In the genomic region with DNA sequence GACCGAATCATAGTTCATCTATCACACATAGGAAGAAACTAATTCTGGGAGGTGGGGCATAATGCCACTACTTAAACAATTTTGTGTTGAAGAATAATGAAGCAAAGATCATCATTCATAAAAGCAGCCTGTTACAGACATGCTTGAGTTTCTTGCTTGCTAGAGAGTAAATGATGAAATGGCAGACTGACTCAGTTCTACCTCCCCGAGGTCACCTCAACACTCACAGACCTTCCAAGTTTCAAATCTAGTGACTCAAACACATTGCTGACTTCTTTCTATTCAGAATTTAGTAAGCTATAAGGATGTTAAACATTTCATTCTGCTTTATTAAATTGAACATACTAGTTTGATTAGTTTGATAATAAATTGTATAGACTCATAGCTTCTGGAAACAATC, we compare ENCODE assay signal across 23 cellular contexts.
DNase-seq lines count a peak whose midpoint lies in the region; ATAC-seq and TF ChIP-seq lines count a peak whose summit lies in the region.
"Had no signal": no experiment of that assay in that cellular context is flagged by ENCODE, and none has a peak within 500 bp of the region (broad histone marks: within the 10 kb centered on the region; RNA-seq: fewer than 3 reads in every experiment).

No MANE protein-coding gene starts in this region.

- H4K8ac ChIP-seq in mesendoderm (ENCODE audit: low read depth, low read length): no peak overlapping the region

- no peaks in the 10 kb centered on the region for H3K9me3 Mint-ChIP-seq in activated CD4-positive, alpha-beta T cell treated with anti-CD3 and anti-CD28 coated beads for 36 hours (ENCODE audit: low read depth)
- H3K9me3 Mint-ChIP-seq: CD8-positive, alpha-beta T cell had no signal

- intact Hi-C loops in activated CD4-positive, alpha-beta T cell treated with anti-CD3 and anti-CD28 coated beads for 36 hours (cut with DNase I, micrococcal nuclease): no loop called here

- H4K20me1 ChIP-seq in hepatocyte (ENCODE audit: insufficient read depth, poor library complexity, severe bottlenecking): no peaks in the 10 kb centered on the region

- H2BK120ac ChIP-seq in mesendoderm (ENCODE audit: low read depth, low read length): no peak overlapping the region

- POLR2A ChIA-PET in activated CD4-positive, alpha-beta T cell treated with anti-CD3 and anti-CD28 coated beads for 36 hours (lab: Charles Lee): no interaction called here

- TF ChIP-seq CTCF in epithelial cell of esophagus (IDR thresholded peaks at IDR 0.05; ENCODE audit: insufficient read depth, low read depth, low read length, missing control alignments) (no peak), hepatocyte (IDR thresholded peaks at IDR 0.05; ENCODE audit: poor library complexity) (no peak)

- peak; percentile 63 for ATAC-seq in activated CD4-positive, alpha-beta T cell treated with anti-CD3 and anti-CD28 coated beads for 36 hours
- ATAC-seq in HG03139 (IDR thresholded peaks at IDR 0.05; ENCODE audit: unreplicated experiment): no peak
- ATAC-seq: CD8-positive, alpha-beta T cell; HepG2 had no signal

- no peaks in the 10 kb centered on the region for H3K4me1 Mint-ChIP-seq in activated CD4-positive, alpha-beta T cell treated with anti-CD3 and anti-CD28 coated beads for 36 hours
- H3K4me1 Mint-ChIP-seq: H9 had no signal

- H2BK15ac ChIP-seq in mesendoderm (replicated peaks; ENCODE audit: low read depth): no peak overlapping the region

- H4K5ac ChIP-seq in mesendoderm (ENCODE audit: low read length): no peak overlapping the region

- H2AFZ ChIP-seq in hepatocyte: no peak overlapping the region
- H2AFZ ChIP-seq: GM23248 had no signal

- no peak overlapping the region for H2BK5ac ChIP-seq in mesendoderm (ENCODE audit: low read length)

- H3K4me1 ChIP-seq in hepatocyte (ENCODE audit: insufficient read depth): peaks cover 5% of the 10 kb centered on the region
- no peaks in the 10 kb centered on the region for H3K4me1 ChIP-seq in stomach smooth muscle (ENCODE audit: control insufficient read depth, insufficient read depth, low read length)
- H3K4me1 ChIP-seq in mesendoderm (ENCODE audit: control insufficient read depth, low read depth, low read length): no peaks in the 10 kb centered on the region

- H3K27me3 ChIP-seq in hepatocyte (no peaks in the 10 kb centered on the region), stomach smooth muscle (ENCODE audit: control insufficient read depth in 1 of 2, insufficient read depth in 2 of 2, low read length in 2 of 2) (no peaks in the 10 kb centered on the region), mesendoderm (ENCODE audit: insufficient read depth, low read length, poor library complexity) (no peaks in the 10 kb centered on the region)

- H3K79me2 ChIP-seq in hepatocyte: no peaks in the 10 kb centered on the region
- H3K79me2 ChIP-seq in mesendoderm (ENCODE audit: control insufficient read depth, insufficient read depth, low read length): no peaks in the 10 kb centered on the region

- H2AK5ac ChIP-seq in mesendoderm (ENCODE audit: low read length): no peak overlapping the region

- H3K4me3 ChIP-seq in epithelial cell of esophagus (ENCODE audit: low read length) (no peak overlapping the region), hepatocyte (no peak overlapping the region), stomach smooth muscle (ENCODE audit: low read length in 2 of 2) (peak overlapping the region in 1 of 2 donors; percentile 27), mesendoderm (ENCODE audit: low read length) (no peak overlapping the region)
- H3K4me3 ChIP-seq: GM23248 had no signal

- H3K27me3 Mint-ChIP-seq in activated CD4-positive, alpha-beta T cell treated with anti-CD3 and anti-CD28 coated beads for 36 hours: no peaks in the 10 kb centered on the region

- DNase-seq in activated CD4-positive, alpha-beta T cell treated with anti-CD3 and anti-CD28 coated beads for 36 hours: no peak
- DNase-seq in activated CD4-positive, alpha-beta T cell treated with anti-CD3 and anti-CD28 coated beads, Interleukin-2, amount 50 U/mL, for 48 hours: no peak
- DNase-seq in epithelial cell of esophagus (ENCODE audit: low read depth) (peak; percentile 89), hepatocyte (ENCODE audit: low spot score) (no peak), SIG-M5 treated with dmso at 0.1 percent for 504 hours (lab: John Stamatoyannopoulos, UW; ENCODE audit: unreplicated experiment) (no peak), mesendoderm (no peak)
- DNase-seq: C1 segment of cervical spinal cord; CD8-positive, alpha-beta T cell; GM23248; H9; HFFc6; KBM-7; NCI-H1092; NCI-H1436; NCI-H187 treated with DMSO at 0.1 percent for 48 hours; NCI-H2107; NCI-H446 treated with DMSO at 0.1 percent for 48 hours; NCI-H526 treated with DMSO at 0.1 percent for 48 hours; SHP77 had no signal

- H3K27ac ChIP-seq in hepatocyte (peak overlapping the region; percentile 29), stomach smooth muscle (ENCODE audit: low read length) (peak overlapping the region; percentile 6), mesendoderm (ENCODE audit: low read depth, low read length) (no peak overlapping the region)
- H3K27ac ChIP-seq: 22Rv1, GM23248 had no signal

- H3K36me3 ChIP-seq in hepatocyte (replicated peaks; ENCODE audit: insufficient read depth, low read depth): no peaks in the 10 kb centered on the region
- no peaks in the 10 kb centered on the region for H3K36me3 ChIP-seq in stomach smooth muscle (ENCODE audit: control insufficient read depth in 2 of 2, insufficient read depth in 2 of 2, low read length in 2 of 2)
- no peaks in the 10 kb centered on the region for H3K36me3 ChIP-seq in mesendoderm (ENCODE audit: control insufficient read depth, insufficient read depth, low read length)

- H3K27ac Mint-ChIP-seq in activated CD4-positive, alpha-beta T cell treated with anti-CD3 and anti-CD28 coated beads for 36 hours: no peak overlapping the region
- H3K27ac Mint-ChIP-seq: CD8-positive, alpha-beta T cell; H9; HFFc6 had no signal

- H3K9ac ChIP-seq in stomach smooth muscle (ENCODE audit: low read length in 2 of 2) (no peak overlapping the region), mesendoderm (ENCODE audit: low read length) (no peak overlapping the region)
- H3K9ac ChIP-seq: GM23248 had no signal

- H3K9me3 ChIP-seq in hepatocyte (ENCODE audit: low read depth) (no peaks in the 10 kb centered on the region), stomach smooth muscle (ENCODE audit: control insufficient read depth in 2 of 2, low read length in 2 of 2) (no peaks in the 10 kb centered on the region)

- no peaks in the 10 kb centered on the region for H3K36me3 Mint-ChIP-seq in activated CD4-positive, alpha-beta T cell treated with anti-CD3 and anti-CD28 coated beads for 36 hours (ENCODE audit: low read depth)
- H3K36me3 Mint-ChIP-seq: CD8-positive, alpha-beta T cell had no signal

- no peak overlapping the region for H3K4me3 Mint-ChIP-seq in activated CD4-positive, alpha-beta T cell treated with anti-CD3 and anti-CD28 coated beads for 36 hours
- H3K4me3 Mint-ChIP-seq: CD8-positive, alpha-beta T cell; H9; HFFc6 had no signal

- no peaks in the 10 kb centered on the region for H3K9me2 ChIP-seq in hepatocyte (replicated peaks; ENCODE audit: insufficient read depth)

- no peak overlapping the region for H3K56ac ChIP-seq in mesendoderm (ENCODE audit: low read length)

- no peaks in the 10 kb centered on the region for H3K79me1 ChIP-seq in mesendoderm (ENCODE audit: low read length)

- CTCF ChIA-PET in activated CD4-positive, alpha-beta T cell treated with anti-CD3 and anti-CD28 coated beads for 36 hours (lab: Charles Lee): no interaction called here

- no peak overlapping the region for H3K18ac ChIP-seq in mesendoderm (ENCODE audit: low read length)

- no peak overlapping the region for H3K4ac ChIP-seq in mesendoderm (ENCODE audit: low read depth, low read length)

- 75% methylated on average over 2 of the region's 2 CpGs for WGBS in hepatocyte (ENCODE audit: low lambda C conversion rate, missing lambda C conversion rate)
- WGBS in mesendoderm (ENCODE audit: extremely low coverage, insufficient coverage, low lambda C conversion rate): no CpG with 5 or more reads among the region's 2 CpGs

- no peak overlapping the region for H3K23ac ChIP-seq in mesendoderm (ENCODE audit: low read length)

- H3K4me2 ChIP-seq in hepatocyte (peak overlapping the region; percentile 26), mesendoderm (ENCODE audit: low read length) (no peak overlapping the region)
